ENCODE assay signal across 16 cellular contexts in genomic region chr3:171842864-171843511, GRCh38. TPM values are rescaled to one million over a fixed set of nuclear protein-coding genes. Genes with fewer than 3 reads are reported as not detected.
DNase-seq lines count a peak whose midpoint lies in the region; ATAC-seq, FAIRE-seq and TF ChIP-seq lines count a peak whose summit lies in the region.
"Had no signal": no experiment of that assay in that cellular context is flagged by ENCODE, and none has a peak within 500 bp of the region (broad histone marks: within the 10 kb centered on the region; RNA-seq: fewer than 3 reads in every experiment).

Gene TMEM212, plus strand, starts transcription at chr3:171843349. Its CDS starts 35 bp downstream, at chr3:171843384.

- intact Hi-C loops in pancreas (cut with DNase I): no loop called here

- WGBS in GM23248 (ENCODE audit: low coverage in 1 of 2, low lambda C conversion rate in 2 of 2, missing lambda C conversion rate in 2 of 2), 2 experiments: 63 to 71% methylated on average over 5 of the region's 5 CpGs
- WGBS in pancreas, 2 donors: 72 to 84% methylated on average over 5 of the region's 5 CpGs

- no peaks in the 10 kb centered on the region; the same call in 1 of the 2 replicates for H3K9me2 ChIP-seq in GM23248 (ENCODE audit: insufficient read depth)

- in situ Hi-C loops in GM23248 (cut with MboI): no loop called here

- ATAC-seq in pancreas: peak in 3 of 4 donors; percentile 32 to 58 (median 51)
- ATAC-seq: GM12878 had no signal

- H3K27me3 ChIP-seq in GM23248 (replicated peaks; ENCODE audit: insufficient read depth): no peaks in the 10 kb centered on the region
- H3K27me3 ChIP-seq in SJSA1 (replicated peaks): no peaks in the 10 kb centered on the region
- H3K27me3 ChIP-seq in pancreas: no peaks in the 10 kb centered on the region
- H3K27me3 ChIP-seq: tibial artery had no signal

- H3K79me2 ChIP-seq in GM23248 (ENCODE audit: insufficient read depth): no peaks in the 10 kb centered on the region

- peaks cover 21% of the 10 kb centered on the region for H3K4me1 ChIP-seq in GM23248 (ENCODE audit: insufficient read depth)
- H3K4me1 ChIP-seq in SJSA1 (replicated peaks): peaks cover 34% of the 10 kb centered on the region
- H3K4me1 ChIP-seq in pancreas: peaks cover 6 to 24% (median 17%) of the 10 kb centered on the region in 3 donors

- H3K27ac ChIP-seq in GM23248: peak within 1 kb of the TSS; percentile 6; the same call in 1 of the 2 replicates
- peak within 1 kb of the TSS; percentile 43 for H3K27ac ChIP-seq in SJSA1
- H3K27ac ChIP-seq in pancreas: peak within 1 kb of the TSS in 1 of 4 donors; percentile 7
- H3K27ac ChIP-seq: epithelial cell of prostate had no signal

- H3K9me3 ChIP-seq in GM23248 (ENCODE audit: low read depth): no peaks in the 10 kb centered on the region
- no peaks in the 10 kb centered on the region for H3K9me3 ChIP-seq in SJSA1 (replicated peaks)
- no peaks in the 10 kb centered on the region for H3K9me3 ChIP-seq in pancreas
- H3K9me3 ChIP-seq: tibial artery had no signal

- FAIRE-seq in pancreas (lab: Jason Lieb, UNC): no peak
- FAIRE-seq: GM12878 had no signal

- H3F3A ChIP-seq in GM23248 (ENCODE audit: insufficient read depth): peaks cover 17% of the 10 kb centered on the region

- H2AFZ ChIP-seq in GM23248: no peak within 1 kb of the TSS; the same call in 1 of the 2 replicates

- peak; percentile 44 for DNase-seq in GM23248
- peak in 1 of 2 experiments; percentile 30 for DNase-seq in SJSA1 (ENCODE audit: low read depth in 1 of 2, low spot score in 2 of 2)
- peak; percentile 65 for DNase-seq in fibroblast of villous mesenchyme (ENCODE audit: low read depth)
- no peak for DNase-seq in pancreas
- DNase-seq in NK-92 (lab: John Stamatoyannopoulos, UW; ENCODE audit: unreplicated experiment): no peak
- no peak for DNase-seq in UCSD-AML1 (lab: John Stamatoyannopoulos, UW; ENCODE audit: unreplicated experiment)
- no peak for DNase-seq in HUDEP-2 (lab: John Stamatoyannopoulos, UW; ENCODE audit: unreplicated experiment in 76 of 76)
- DNase-seq in ureter (ENCODE audit: low spot score): no peak
- DNase-seq: CD4-positive, alpha-beta memory T cell; islet precursor cell; NCI-H1092 treated with DMSO at 0.1 percent for 48 hours; posterior cingulate gyrus; T-helper 1 cell; tibial artery had no signal

- no peak within 1 kb of the TSS for H3K9ac ChIP-seq in GM23248

- no peak within 1 kb of the TSS for H3K4me2 ChIP-seq in GM23248 (ENCODE audit: unreplicated experiment)

- TF ChIP-seq CTCF in fibroblast of villous mesenchyme (IDR thresholded peaks at IDR 0.05; ENCODE audit: insufficient read depth, low read depth, low read length) (no peak), pancreas (IDR thresholded peaks at IDR 0.05) (no peak)

- H3K36me3 ChIP-seq in GM23248 (ENCODE audit: low read depth) (no peaks in the 10 kb centered on the region), SJSA1 (no peaks in the 10 kb centered on the region), pancreas (no peaks in the 10 kb centered on the region)
- H3K36me3 ChIP-seq: tibial artery had no signal

- H3K4me3 ChIP-seq in GM23248 (no peak within 1 kb of the TSS), SJSA1 (no peak within 1 kb of the TSS), fibroblast of villous mesenchyme (ENCODE audit: low read depth, low read length) (no peak within 1 kb of the TSS), pancreas (no peak within 1 kb of the TSS)
- H3K4me3 ChIP-seq: GM12878, tibial artery had no signal

- no peaks in the 10 kb centered on the region for H4K20me1 ChIP-seq in GM23248 (ENCODE audit: insufficient read depth)

RNA-seq across cellular contexts. Expression of gene TMEM212, which starts in this region (rescaled TPM):
- not detected in 2 replicates for total RNA-seq in GM23248 (2014; rRNA removed; shearing (Covaris generic))
- not detected in 2 replicates for polyA plus RNA-seq in GM23248 (2016; fragmentation: Nextera tagmentation; extraction: Ambion mirVana)
- total RNA-seq in SJSA1 (2014; rRNA removed; shearing (Covaris generic)): not detected in 2 replicates
- not detected in 2 replicates for total RNA-seq in fibroblast of villous mesenchyme
- total RNA-seq in pancreas: not detected
- polyA plus RNA-seq in pancreas: not detected
- not detected for total RNA-seq in ureter
- total RNA-seq: CD4-positive, alpha-beta memory T cell; GM12878 had no signal
- polyA plus RNA-seq: CD4-positive, alpha-beta memory T cell; GM12878 had no signal

Comparison
In these comparisons a context has a peak if more than half of its experiments do, and no peak if none do; other contexts are left out.
1. Peak in DNase-seq and H3K27ac ChIP-seq in GM23248; RNA of the gene not detected or under 1 TPM.
2. Peak in DNase-seq in fibroblast of villous mesenchyme; RNA of the gene not detected or under 1 TPM.
3. Peak in ATAC-seq in pancreas; RNA of the gene not detected or under 1 TPM.